1 cellular context compared by ENCODE assay signal in the genomic region with DNA sequence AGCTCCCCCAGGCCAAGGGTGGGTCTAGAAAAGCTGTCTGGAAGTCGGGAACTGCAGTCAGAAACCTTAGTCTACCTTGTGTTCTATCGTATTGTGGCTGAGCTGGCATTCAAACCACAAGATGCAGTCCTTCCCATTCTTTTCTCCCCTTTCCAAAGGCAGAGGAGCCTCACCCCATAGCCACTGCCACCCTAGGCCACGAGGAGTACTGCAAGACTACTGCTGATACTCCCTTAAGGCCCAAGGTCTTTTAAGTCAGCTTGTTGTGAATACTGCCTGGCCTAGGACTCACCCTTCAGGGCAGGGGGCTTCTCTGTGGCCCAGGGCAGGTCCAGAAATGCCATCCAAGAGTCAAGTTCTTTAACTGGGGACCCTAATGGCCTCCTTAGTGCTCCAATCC.
TF ChIP-seq lines count a peak whose summit lies in the region.

No MANE protein-coding gene starts in this region.

TF ChIP-seq in K562, 482 proteins besides CTCF, POLR2A, EP300 and RAD21 (continued from another document):
- TF ChIP-seq, protein P1, sequence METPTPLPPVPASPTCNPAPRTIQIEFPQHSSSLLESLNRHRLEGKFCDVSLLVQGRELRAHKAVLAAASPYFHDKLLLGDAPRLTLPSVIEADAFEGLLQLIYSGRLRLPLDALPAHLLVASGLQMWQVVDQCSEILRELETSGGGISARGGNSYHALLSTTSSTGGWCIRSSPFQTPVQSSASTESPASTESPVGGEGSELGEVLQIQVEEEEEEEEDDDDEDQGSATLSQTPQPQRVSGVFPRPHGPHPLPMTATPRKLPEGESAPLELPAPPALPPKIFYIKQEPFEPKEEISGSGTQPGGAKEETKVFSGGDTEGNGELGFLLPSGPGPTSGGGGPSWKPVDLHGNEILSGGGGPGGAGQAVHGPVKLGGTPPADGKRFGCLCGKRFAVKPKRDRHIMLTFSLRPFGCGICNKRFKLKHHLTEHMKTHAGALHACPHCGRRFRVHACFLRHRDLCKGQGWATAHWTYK (CRISPR knock-in tag; IDR thresholded peaks at IDR 0.05) = no peak
